Comparison of ENCODE assay signal across 19 cellular contexts in genomic region chr1:166197597-166197996, GRCh38. TPM values are rescaled to one million over a fixed set of nuclear protein-coding genes. Genes with fewer than 3 reads are reported as not detected.
DNase-seq lines count a peak whose midpoint lies in the region; ATAC-seq, FAIRE-seq and TF ChIP-seq lines count a peak whose summit lies in the region.
"Had no signal": no experiment of that assay in that cellular context is flagged by ENCODE, and none has a peak within 500 bp of the region (broad histone marks: within the 10 kb centered on the region; RNA-seq: fewer than 3 reads in every experiment).

No MANE protein-coding gene starts in this region.

- H3K27ac ChIP-seq in right cardiac atrium (ENCODE audit: low read length): no peak overlapping the region
- H3K27ac ChIP-seq: A549, SJSA1 had no signal

- DNase-seq in ACHN (peak; percentile 29), MG63 (peak; percentile 8), bronchial epithelial cell (ENCODE audit: low read depth) (peak; percentile 11), right cardiac atrium (no peak), medulla oblongata (ENCODE audit: extremely low spot score) (no peak), BE2C (no peak)
- no peak for DNase-seq in activated T-cell treated with anti-CD3 and anti-CD28 coated beads, Interleukin-2, amount 50 U/mL, for 1 hour
- DNase-seq in T-helper 2 cell treated with Interferon-gamma antibody and Interleukin-4, amounts not matched to agents 5 μg/mL and 100 μg/mL, for 36 hours (ENCODE audit: low spot score): no peak
- DNase-seq: CD4-positive, CD25-positive, alpha-beta regulatory T cell; DND-41; KG1; MM.1S; NCI-H1105 treated with DMSO at 0.1 percent for 48 hours; NCI-H1930; NCI-H510A treated with DMSO at 0.1 percent for 48 hours; RPMI8226 had no signal

- H3K9me3 ChIP-seq in MG63 (no peaks in the 10 kb centered on the region), right cardiac atrium (ENCODE audit: control insufficient read depth, low read length) (no peaks in the 10 kb centered on the region), BE2C (no peaks in the 10 kb centered on the region)
- H3K9me3 ChIP-seq: A549 had no signal

- no peaks in the 10 kb centered on the region for H3K4me1 Mint-ChIP-seq in T-helper 2 cell treated with Interferon-gamma antibody and Interleukin-4, amounts not matched to agents 5 μg/mL and 100 μg/mL, for 36 hours (ENCODE audit: low read depth)
- H3K4me1 Mint-ChIP-seq: CD4-positive, CD25-positive, alpha-beta regulatory T cell had no signal

- in situ Hi-C loops in ACHN (cut with HindIII; ENCODE audit: low pct_ligation_motif_present, low pct_unique_long_range_greater_than_20kb, low sequenced_read_pairs): no loop called here

- H3K36me3 ChIP-seq in MG63 (no peaks in the 10 kb centered on the region), bronchial epithelial cell (ENCODE audit: control insufficient read depth, insufficient read depth, low read length) (no peaks in the 10 kb centered on the region), BE2C (no peaks in the 10 kb centered on the region)
- H3K36me3 ChIP-seq: SJSA1 had no signal

- H3K4me1 ChIP-seq in right cardiac atrium (ENCODE audit: control insufficient read depth, insufficient read depth, low read length) (no peaks in the 10 kb centered on the region), BE2C (peaks cover 5% of the 10 kb centered on the region; the same call in 1 of the 2 replicates)
- H3K4me1 ChIP-seq: A549, SJSA1 had no signal

- TF ChIP-seq CTCF in bronchial epithelial cell (IDR thresholded peaks at IDR 0.05; ENCODE audit: insufficient read depth, low read length, severe bottlenecking) (no peak), BE2C (IDR thresholded peaks at IDR 0.05; ENCODE audit: low read depth, low read length) (no peak)

- H3K27me3 ChIP-seq in MG63 (no peaks in the 10 kb centered on the region; the same call in 1 of the 2 replicates), bronchial epithelial cell (ENCODE audit: control insufficient read depth, insufficient read depth, low read length) (no peaks in the 10 kb centered on the region), right cardiac atrium (ENCODE audit: control insufficient read depth, insufficient read depth) (no peaks in the 10 kb centered on the region), BE2C (no peaks in the 10 kb centered on the region)
- H3K27me3 ChIP-seq: SJSA1 had no signal

- H3K27me3 Mint-ChIP-seq in T-helper 2 cell treated with Interferon-gamma antibody and Interleukin-4, amounts not matched to agents 5 μg/mL and 100 μg/mL, for 36 hours (ENCODE audit: low read depth): peaks cover 3% of the 10 kb centered on the region
- H3K27me3 Mint-ChIP-seq: CD4-positive, CD25-positive, alpha-beta regulatory T cell had no signal

- 6% methylated on average over 1 of the region's 1 CpG for WGBS in right cardiac atrium

- no peak overlapping the region for H3K4me3 Mint-ChIP-seq in T-helper 2 cell treated with Interferon-gamma antibody and Interleukin-4, amounts not matched to agents 5 μg/mL and 100 μg/mL, for 36 hours
- H3K4me3 Mint-ChIP-seq: CD4-positive, CD25-positive, alpha-beta regulatory T cell had no signal

- H3K4me3 ChIP-seq in MG63 (no peak overlapping the region), bronchial epithelial cell (ENCODE audit: low read depth, low read length) (no peak overlapping the region), right cardiac atrium (ENCODE audit: low read length) (no peak overlapping the region), BE2C (ENCODE audit: low read depth, low read length) (no peak overlapping the region)
- H3K4me3 ChIP-seq: A549, SJSA1 had no signal

- peak; percentile 33 to 78 for ATAC-seq in right cardiac atrium

- no peak for FAIRE-seq in bronchial epithelial cell (lab: Jason Lieb, UNC)
- FAIRE-seq: A549, H1 had no signal

- no peaks in the 10 kb centered on the region for H3K9me3 Mint-ChIP-seq in T-helper 2 cell treated with Interferon-gamma antibody and Interleukin-4, amounts not matched to agents 5 μg/mL and 100 μg/mL, for 36 hours
- H3K9me3 Mint-ChIP-seq: CD4-positive, CD25-positive, alpha-beta regulatory T cell had no signal

- H3K27ac Mint-ChIP-seq in T-helper 2 cell treated with Interferon-gamma antibody and Interleukin-4, amounts not matched to agents 5 μg/mL and 100 μg/mL, for 36 hours: no peak overlapping the region
- H3K27ac Mint-ChIP-seq: CD4-positive, CD25-positive, alpha-beta regulatory T cell had no signal

- intact Hi-C loops in right cardiac atrium (cut with DNase I): no loop called here

- no peaks in the 10 kb centered on the region for H3K36me3 Mint-ChIP-seq in T-helper 2 cell treated with Interferon-gamma antibody and Interleukin-4, amounts not matched to agents 5 μg/mL and 100 μg/mL, for 36 hours (ENCODE audit: low read depth)
- H3K36me3 Mint-ChIP-seq: CD4-positive, CD25-positive, alpha-beta regulatory T cell had no signal

RNA-seq across cellular contexts. Expression of gene FAM78B, which starts 30.8 kb away (rescaled TPM):
- 0.30 TPM in 1 of 2 replicates, not detected in the other for total RNA-seq in MG63 (2014; rRNA removed; shearing (Covaris generic); ENCODE audit: low replicate concordance)
- total RNA-seq in bronchial epithelial cell: 0.13 and 0.26 TPM in 2 replicates
- total RNA-seq in right cardiac atrium: 1 to 10 TPM; 3.7 to 4.9 (median 4.4) TPM
- 2.7 TPM for polyA plus RNA-seq in right cardiac atrium
- polyA plus RNA-seq in BE2C (2012; ENCODE audit: insufficient read depth, insufficient read length, low read depth): 9.1 TPM

Comparison
In these comparisons a context has a peak if more than half of its experiments do, and no peak if none do; other contexts are left out.
1. DNase-seq: peak in ACHN (single experiment), MG63 (single experiment) and bronchial epithelial cell (single experiment); none in right cardiac atrium (0 of 3), medulla oblongata (single experiment), BE2C (single experiment), activated T-cell treated with anti-CD3 and anti-CD28 coated beads, Interleukin-2, amount 50 U/mL, for 1 hour (single experiment) and T-helper 2 cell treated with Interferon-gamma antibody and Interleukin-4, amounts not matched to agents 5 μg/mL and 100 μg/mL, for 36 hours (single experiment).